Comparison of ENCODE assay signal across 18 cellular contexts in genomic region chr5:61758711-61759110, GRCh38.
DNase-seq lines count a peak whose midpoint lies in the region; ATAC-seq and FAIRE-seq lines count a peak whose summit lies in the region.
"Had no signal": no experiment of that assay in that cellular context is flagged by ENCODE, and none has a peak within 500 bp of the region (broad histone marks: within the 10 kb centered on the region; RNA-seq: fewer than 3 reads in every experiment).

No MANE protein-coding gene starts in this region.

- H3K27me3 ChIP-seq in small intestine (ENCODE audit: control insufficient read depth in 2 of 2, insufficient read depth in 2 of 2, low read length in 2 of 2), result no peaks in the 10 kb centered on the region

- no peaks in the 10 kb centered on the region for H3K36me3 ChIP-seq in small intestine (ENCODE audit: control insufficient read depth in 2 of 2, insufficient read depth in 2 of 2, low read length in 2 of 2)

- no peak overlapping the region for H3K27ac ChIP-seq in small intestine (ENCODE audit: low read depth in 1 of 2, low read length in 1 of 2)
- H3K27ac ChIP-seq: HL-60 had no signal

- H3K9me3 ChIP-seq in small intestine (ENCODE audit: control insufficient read depth, low read depth), result no peaks in the 10 kb centered on the region

- H3K4me1 ChIP-seq in small intestine (ENCODE audit: control insufficient read depth in 2 of 2, insufficient read depth in 1 of 2, low read depth in 1 of 2, low read length in 1 of 2), result no peaks in the 10 kb centered on the region

- ATAC-seq in esophagus mucosa, result no peak

- FAIRE-seq in small intestine (lab: Jason Lieb, UNC), result no peak
- FAIRE-seq: GM12892, GM19239 had no signal

- WGBS in small intestine, 3 donors, result 24 to 58% (median 47%) methylated on average over 6 of the region's 6 CpGs

- no peak overlapping the region for H3K4me3 ChIP-seq in small intestine (ENCODE audit: low read depth in 1 of 2, low read length in 2 of 2)

- peak; percentile 7 for DNase-seq in NCI-H2227 treated with DMSO at 0.1 percent for 48 hours (lab: John Stamatoyannopoulos, UW)
- DNase-seq in NCI-H2227 (lab: John Stamatoyannopoulos, UW; ENCODE audit: unreplicated experiment), result no peak
- DNase-seq in NCI-H526 (lab: John Stamatoyannopoulos, UW), result peak; percentile 32 to 64
- DNase-seq in left kidney (ENCODE audit: low read depth, low spot score), result peak; percentile 57
- peak; percentile 2 for DNase-seq in small intestine
- no peak for DNase-seq in NCI-H187 (lab: John Stamatoyannopoulos, UW)
- no peak for DNase-seq in activated CD4-positive, alpha-beta T cell treated with anti-CD3 and anti-CD28 coated beads for 4 hours
- DNase-seq: ACHN; C1 segment of cervical spinal cord; CD4-positive, alpha-beta T cell; DND-41; GDM1; HCEC 1CT; HFFc6 had no signal

Comparison
In these comparisons a context has a peak if more than half of its experiments do, and no peak if none do; other contexts are left out.
1. DNase-seq: peak in NCI-H2227 treated with DMSO at 0.1 percent for 48 hours (single experiment), NCI-H526 (2 of 2), left kidney (single experiment) and small intestine (single experiment); none in NCI-H2227 (single experiment), NCI-H187 (0 of 2) and activated CD4-positive, alpha-beta T cell treated with anti-CD3 and anti-CD28 coated beads for 4 hours (0 of 2).